8 cellular contexts compared by ENCODE assay signal in genomic region chr20:51631011-51631950, GRCh38.
DNase-seq lines count a peak whose midpoint lies in the region; ATAC-seq and TF ChIP-seq lines count a peak whose summit lies in the region.

No MANE protein-coding gene starts in this region.

- H3K36me3 ChIP-seq in mucosa of descending colon (ENCODE audit: low read depth) (no peaks in the 10 kb centered on the region), upper lobe of right lung (no peaks in the 10 kb centered on the region)

- no peaks in the 10 kb centered on the region for H3K27me3 ChIP-seq in upper lobe of right lung

- H3K9me3 ChIP-seq in mucosa of descending colon (no peaks in the 10 kb centered on the region), upper lobe of right lung (no peaks in the 10 kb centered on the region)

- ATAC-seq in mucosa of descending colon (peak; percentile 58), upper lobe of right lung (peak; percentile 80), GM19452 (IDR thresholded peaks at IDR 0.05; ENCODE audit: unreplicated experiment) (no peak), GM19023 (IDR thresholded peaks at IDR 0.05; ENCODE audit: unreplicated experiment) (no peak), HG03139 (IDR thresholded peaks at IDR 0.05; ENCODE audit: unreplicated experiment) (no peak)

- no peak overlapping the region for H3K4me3 ChIP-seq in GM12865 (ENCODE audit: low read depth, low read length)
- H3K4me3 ChIP-seq in mucosa of descending colon, result no peak overlapping the region
- no peak overlapping the region for H3K4me3 ChIP-seq in upper lobe of right lung

- DNase-seq in GM12865 (ENCODE audit: low read depth) (peak; percentile 36), SIG-M5 (lab: John Stamatoyannopoulos, UW) (peak; percentile 77), mucosa of descending colon (peak in 1 of 3 donors; percentile 19), upper lobe of right lung (no peak)

- no peaks in the 10 kb centered on the region for H3K4me1 ChIP-seq in mucosa of descending colon (ENCODE audit: low read depth)
- peaks cover 24% of the 10 kb centered on the region for H3K4me1 ChIP-seq in upper lobe of right lung

- TF ChIP-seq CTCF in GM12865 (IDR thresholded peaks at IDR 0.05; ENCODE audit: insufficient read depth, low read depth, low read length, missing control alignments) (no peak), mucosa of descending colon (IDR thresholded peaks at IDR 0.05) (no peak), upper lobe of right lung (IDR thresholded peaks at IDR 0.05) (no peak)

- intact Hi-C loops in mucosa of descending colon (cut with DNase I, micrococcal nuclease) (no loop called here), upper lobe of right lung (cut with DNase I) (no loop called here)

- H3K27ac ChIP-seq in cingulate gyrus (ENCODE audit: low read depth, low read length), result peak overlapping the region; percentile 69
- peak overlapping the region; percentile 72 for H3K27ac ChIP-seq in upper lobe of right lung

Comparison
In these comparisons a context has a peak if more than half of its experiments do, and no peak if none do; other contexts are left out.
1. ATAC-seq: peak in mucosa of descending colon (single experiment) and upper lobe of right lung (single experiment); none in GM19452 (single experiment), GM19023 (single experiment) and HG03139 (single experiment).